Comparison of ENCODE assay signal across 19 cellular contexts in the genomic region with DNA sequence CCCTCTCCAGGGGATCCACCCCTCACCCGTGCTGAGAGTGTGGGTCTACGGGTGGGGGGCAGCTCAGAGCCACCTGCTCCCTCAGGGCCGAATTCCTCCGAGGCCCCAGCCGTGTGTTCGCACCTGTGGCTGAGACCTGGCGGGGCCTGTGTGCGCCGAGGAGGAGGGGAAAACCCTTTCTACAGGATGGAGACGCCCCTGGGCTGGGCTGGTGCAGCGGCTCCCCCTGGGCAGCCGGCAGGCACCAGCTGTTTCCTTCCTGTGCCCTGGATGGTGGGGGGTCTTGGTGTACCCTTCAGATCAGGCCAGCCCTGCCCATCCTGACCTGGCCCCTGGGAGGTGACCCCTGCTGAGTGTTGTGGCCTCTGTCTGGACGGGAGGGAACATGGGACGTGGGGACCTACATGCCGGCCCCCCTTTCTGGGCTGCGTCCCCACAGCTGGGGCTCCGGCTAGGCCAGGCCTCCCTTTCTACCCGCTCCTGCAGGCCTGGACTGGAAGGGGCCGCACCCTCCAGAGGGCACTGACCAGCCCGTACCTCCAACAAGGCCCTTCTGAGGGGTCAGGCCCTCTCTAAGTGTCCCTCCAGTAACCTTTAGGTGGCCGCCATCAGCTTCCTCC. TPM values are rescaled to one million over a fixed set of nuclear protein-coding genes. Genes with fewer than 3 reads are reported as not detected.
A peak's percentile ranks its signal among the peaks of the same experiment; 100 is the strongest.
DNase-seq lines count a peak whose midpoint lies in the region; ATAC-seq, FAIRE-seq and TF ChIP-seq lines count a peak whose summit lies in the region.
"Had no signal": no experiment of that assay in that cellular context is flagged by ENCODE, and none has a peak within 500 bp of the region (broad histone marks: within the 10 kb centered on the region; RNA-seq: fewer than 3 reads in every experiment).

No MANE protein-coding gene starts in this region.

- DNase-seq in K562 (ENCODE audit: extremely low read depth in 1 of 4, low spot score in 3 of 4) (no peak), psoas muscle (no peak), H4 (ENCODE audit: low spot score) (no peak), mammary epithelial cell (no peak), NCI-H748 treated with DMSO at 0.1 percent for 48 hours (lab: John Stamatoyannopoulos, UW) (no peak)
- DNase-seq: C1 segment of cervical spinal cord, DMS79, MV-4-11, NCI-H187, NCI-H2107, NCI-H2227 treated with DMSO at 0.1 percent for 48 hours, NCI-H524, SHP77 had no signal

- H3K4me3 ChIP-seq in BLaER1 treated with 17β-estradiol and CSF1 and Interleukin-3, amounts not matched to agents 10 nM and 100 nM = no peak overlapping the region
- no peak overlapping the region for H3K4me3 ChIP-seq in K562
- peak overlapping the region; percentile 49 for H3K4me3 ChIP-seq in psoas muscle
- H3K4me3 ChIP-seq in mammary epithelial cell (replicated peaks in 1 of 3; ENCODE audit: insufficient read depth in 1 of 3, low read depth in 2 of 3, low read length in 3 of 3) = no peak overlapping the region
- H3K4me3 ChIP-seq: A549, SK-N-MC had no signal

- no peak for TF ChIP-seq CTCF in K562 (IDR thresholded peaks at IDR 0.05 in 2 of 3, conservative IDR thresholded peaks at IDR 0.05 in 1 of 3; ENCODE audit: insufficient read depth in 2 of 3, low read depth in 1 of 3, low read length in 3 of 3)
- TF ChIP-seq CTCF in psoas muscle (IDR thresholded peaks at IDR 0.05) = no peak
- TF ChIP-seq CTCF in mammary epithelial cell (conservative IDR thresholded peaks at IDR 0.05 in 1 of 2, IDR thresholded peaks at IDR 0.05 in 1 of 2; ENCODE audit: extremely low read depth in 1 of 2, insufficient read depth in 1 of 2, low read depth in 1 of 2, low read length in 2 of 2) = no peak

- no peak for FAIRE-seq in K562 (lab: Jason Lieb, UNC)
- FAIRE-seq: A549, H1 had no signal

- peaks cover 37 to 85% (median 78%) of the 10 kb centered on the region in 10 experiments for H3K4me1 ChIP-seq in BLaER1 treated with 17β-estradiol and CSF1 and Interleukin-3, amounts not matched to agents 10 nM and 100 nM
- H3K4me1 ChIP-seq in K562 (replicated peaks in 1 of 2; ENCODE audit: control insufficient read depth in 2 of 2, insufficient read depth in 2 of 2, low read length in 2 of 2) = peaks cover 0 to 38% of the 10 kb centered on the region in 2 experiments; a peak in 2 of 5 replicates
- peaks cover 42% of the 10 kb centered on the region for H3K4me1 ChIP-seq in psoas muscle
- H3K4me1 ChIP-seq in mammary epithelial cell (ENCODE audit: insufficient read depth, low read length) = no peaks in the 10 kb centered on the region
- H3K4me1 ChIP-seq: A549 had no signal

- no peak for TF ChIP-seq RAD21 in K562 (CRISPR knock-in tag; conservative IDR thresholded peaks at IDR 0.05 in 1 of 2, IDR thresholded peaks at IDR 0.05 in 1 of 2)

- in situ Hi-C loops in K562 (cut with MboI) (no loop called here), mammary epithelial cell (cut with MboI; ENCODE audit: low sequenced_read_pairs in 2 of 2) (no loop called here)

- H3K27me3 ChIP-seq in BLaER1 treated with 17β-estradiol and CSF1 and Interleukin-3, amounts not matched to agents 10 nM and 100 nM = peaks cover 0 to 46% (median 7%) of the 10 kb centered on the region in 11 experiments; a peak in 14 of 22 replicates
- H3K27me3 ChIP-seq in K562 (ENCODE audit: control insufficient read depth in 2 of 2, insufficient read depth in 2 of 2, low read length in 2 of 2) (no peaks in the 10 kb centered on the region), psoas muscle (ENCODE audit: insufficient read depth in 3 of 3, low read length in 2 of 3) (no peaks in the 10 kb centered on the region), mammary epithelial cell (ENCODE audit: insufficient read depth, low read length) (no peaks in the 10 kb centered on the region)

- TF ChIP-seq EP300 in K562 (IDR thresholded peaks at IDR 0.05; ENCODE audit: low read length) = no peak

- peaks cover 6 to 12% (median 9%) of the 10 kb centered on the region in 11 experiments; a peak in 21 of 22 replicates for H3K9me3 ChIP-seq in BLaER1 treated with 17β-estradiol and CSF1 and Interleukin-3, amounts not matched to agents 10 nM and 100 nM (replicated peaks in 1 of 11)
- H3K9me3 ChIP-seq in K562 (replicated peaks; ENCODE audit: control insufficient read depth, insufficient read depth, low read depth, low read length) (peaks cover 20% of the 10 kb centered on the region), psoas muscle (no peaks in the 10 kb centered on the region), mammary epithelial cell (replicated peaks; ENCODE audit: insufficient read depth, low read length) (no peaks in the 10 kb centered on the region)
- H3K9me3 ChIP-seq: A549 had no signal

- H3K27ac ChIP-seq in BLaER1 treated with 17β-estradiol and CSF1 and Interleukin-3, amounts not matched to agents 10 nM and 100 nM = peak overlapping the region in 1 of 11 experiments; percentile 29; a peak in 1 of 22 replicates
- H3K27ac ChIP-seq in K562 (ENCODE audit: extremely low read depth, low read depth, low read length) (no peak overlapping the region), psoas muscle (peak overlapping the region; percentile 86), mammary epithelial cell (ENCODE audit: insufficient read depth, low read depth, low read length) (no peak overlapping the region)
- H3K27ac ChIP-seq: A549, KMS-11, SK-N-MC had no signal

- intact Hi-C loops in K562 (cut with micrococcal nuclease) = no loop called here
- intact Hi-C loops in psoas muscle (cut with DNase I) = no loop called here
- intact Hi-C loops in mammary epithelial cell (cut with micrococcal nuclease) = no loop called here

- CTCF ChIA-PET in K562 (lab: Yijun Ruan, JAX; ENCODE audit: low intra/inter-chr PET ratio) (no interaction called here), mammary epithelial cell (lab: Charles Lee; ENCODE audit: low non-redundant PET) (no interaction called here)

- H4K20me1 ChIP-seq in BLaER1 treated with 17β-estradiol and CSF1 and Interleukin-3, amounts not matched to agents 10 nM and 100 nM = peaks cover 44 to 89% (median 73%) of the 10 kb centered on the region in 11 experiments; a peak in 21 of 22 replicates
- H4K20me1 ChIP-seq in K562 (replicated peaks; ENCODE audit: control insufficient read depth, insufficient read depth, low read length) = no peaks in the 10 kb centered on the region
- no peaks in the 10 kb centered on the region for H4K20me1 ChIP-seq in mammary epithelial cell (ENCODE audit: insufficient read depth, low read length)

- dilution Hi-C loops in mammary epithelial cell (cut with HindIII; ENCODE audit: low sequenced_read_pairs) = loop anchor here (5.0 kb wide), 2 partner anchors 67 to 78 kb away; no protein-coding TSS in a partner anchor

- H2AFZ ChIP-seq in K562 (ENCODE audit: low read depth, low read length) (no peak overlapping the region), mammary epithelial cell (ENCODE audit: low read depth, low read length) (no peak overlapping the region)

- peak overlapping the region; percentile 0 to 97 (median 90); a peak in 19 of 22 replicates for H3K4me2 ChIP-seq in BLaER1 treated with 17β-estradiol and CSF1 and Interleukin-3, amounts not matched to agents 10 nM and 100 nM
- H3K4me2 ChIP-seq in K562 (ENCODE audit: insufficient read depth, low read length) (no peak overlapping the region), mammary epithelial cell (ENCODE audit: insufficient read depth, low read depth, low read length) (no peak overlapping the region)
- H3K4me2 ChIP-seq: A549, KMS-11 had no signal

- BruUV-seq in K562 (replicated peaks; lab: Mats Ljungman, UMichigan) (no TSS peak), mammary epithelial cell (replicated peaks; lab: Mats Ljungman, UMichigan) (no TSS peak)

- ATAC-seq in K562 = no peak
- no peak for ATAC-seq in psoas muscle
- ATAC-seq: A549 had no signal

- H3K36me3 ChIP-seq in BLaER1 treated with 17β-estradiol and CSF1 and Interleukin-3, amounts not matched to agents 10 nM and 100 nM = peaks cover 8 to 43% (median 28%) of the 10 kb centered on the region in 11 experiments
- H3K36me3 ChIP-seq in K562 (ENCODE audit: control insufficient read depth, insufficient read depth, low read length) (peaks cover 91% of the 10 kb centered on the region), psoas muscle (ENCODE audit: insufficient read depth in 1 of 2, low read depth in 1 of 2) (peaks cover 0 to 28% of the 10 kb centered on the region in 2 donors), mammary epithelial cell (ENCODE audit: insufficient read depth, low read length) (no peaks in the 10 kb centered on the region)

- no peaks in the 10 kb centered on the region for H3K9me1 ChIP-seq in K562 (ENCODE audit: control insufficient read depth, insufficient read depth, low read length)

- POLR2A ChIA-PET in K562 (lab: Yijun Ruan, JAX) = no interaction called here

- 0 out of 2 replicates have a peak, but pooled peaks have one; percentile 22 for TF ChIP-seq POLR2A in K562 (conservative IDR thresholded peaks at IDR 0.05)

- peak overlapping the region in 4 of 11 experiments; percentile 9 to 35 (median 28); a peak in 4 of 22 replicates for H3K9ac ChIP-seq in BLaER1 treated with 17β-estradiol and CSF1 and Interleukin-3, amounts not matched to agents 10 nM and 100 nM
- no peak overlapping the region for H3K9ac ChIP-seq in K562 (ENCODE audit: insufficient read depth in 1 of 2, low read depth in 2 of 2, low read length in 2 of 2)
- no peak overlapping the region for H3K9ac ChIP-seq in mammary epithelial cell (ENCODE audit: insufficient read depth, low read length)
- H3K9ac ChIP-seq: KMS-11 had no signal

- 95% methylated on average over 15 of the region's 21 CpGs for WGBS in K562 (ENCODE audit: insufficient coverage, low coverage, missing lambda C conversion rate)
- WGBS in psoas muscle, 3 donors = 45 to 69% (median 60%) methylated on average over 16 to 21 of the region's 21 CpGs
- WGBS in mammary epithelial cell (ENCODE audit: low coverage, missing lambda C conversion rate) = 56% methylated on average over 13 of the region's 21 CpGs

- H3K79me2 ChIP-seq in K562 (ENCODE audit: control insufficient read depth, insufficient read depth, low read length) (peaks cover 20% of the 10 kb centered on the region), mammary epithelial cell (ENCODE audit: insufficient read depth, low read length) (no peaks in the 10 kb centered on the region)

RNA-seq across cellular contexts. Expression of gene PABPN1L, which starts 28.3 kb away (rescaled TPM):
- 0.46 and 2.2 TPM in 2 replicates for total RNA-seq in K562 (2011; cell fraction: chromatin; rRNA removed; ENCODE audit: low replicate concordance)
- total RNA-seq in K562 (2011; cell fraction: nucleolus; rRNA removed) = 0.26 and 0.50 TPM in 2 replicates
- 0.29 and 0.99 TPM in 2 replicates for total RNA-seq in K562 (2011; cell fraction: nucleoplasm; rRNA removed)
- total RNA-seq in K562 (2014; rRNA removed) (0.32 TPM in 1 of 2 replicates, not detected in the other), K562 (2014; rRNA removed; fragmentation: Illumina TruSeq; extraction: Trizol) (not detected in 2 replicates), K562 (2015; rRNA removed; fragmentation: Illumina TruSeq; extraction: Trizol) (0.19 TPM in 1 of 2 replicates, not detected in the other), K562 (2021) (0.29 TPM in 1 of 2 replicates, not detected in the other), psoas muscle (not detected), mammary epithelial cell (not detected)
- polyA plus RNA-seq in K562 (2011; rRNA removed) (not detected in 2 replicates), K562 (2014; fragmentation: Illumina TruSeq; extraction: Trizol) (not detected in 2 replicates), K562 (2014; fragmentation: Nextera tagmentation; extraction: Ambion mirVana) (not detected), K562 (2014; rRNA removed) (0.11 TPM in 1 of 2 replicates, not detected in the other), psoas muscle (not detected), mammary epithelial cell (not detected)
- polyA plus RNA-seq in K562 (2011; cell fraction: cytosol; rRNA removed) = not detected in 2 replicates
- polyA plus RNA-seq in K562 (2011; cell fraction: nucleus; rRNA removed) = 0.55 and 0.58 TPM in 2 replicates
- polyA plus RNA-seq in K562 (2012) = 0.29 and 0.71 TPM in 2 replicates
- not detected in 2 replicates for polyA minus RNA-seq in K562 (2011; rRNA and poly(A)+ RNA removed)
- not detected in 2 replicates for polyA minus RNA-seq in K562 (2011; cell fraction: cytosol; rRNA and poly(A)+ RNA removed)
- polyA minus RNA-seq in K562 (2011; cell fraction: nucleus; rRNA and poly(A)+ RNA removed) = not detected in 2 replicates
- total RNA-seq in H4 (2014; rRNA removed; shearing (Covaris generic)) = not detected in 2 replicates
- not detected for polyA minus RNA-seq in mammary epithelial cell
- total RNA-seq: H1, RPMI7951 had no signal
- polyA plus RNA-seq: A549, H1 had no signal

RNA-seq across cellular contexts. Expression of gene TRAPPC2L, which starts 37.9 kb away (rescaled TPM):
- 43.1 and 83.7 TPM in 2 replicates for total RNA-seq in K562 (2011; cell fraction: chromatin; rRNA removed; ENCODE audit: low replicate concordance)
- 64.3 and 69.7 TPM in 2 replicates for total RNA-seq in K562 (2011; cell fraction: nucleolus; rRNA removed)
- total RNA-seq in K562 (2011; cell fraction: nucleoplasm; rRNA removed) = 53.0 and 53.7 TPM in 2 replicates
- total RNA-seq in K562 (2014; rRNA removed) (60.4 and 77.5 TPM in 2 replicates), K562 (2014; rRNA removed; fragmentation: Illumina TruSeq; extraction: Trizol) (92.6 and 126 TPM in 2 replicates), K562 (2015; rRNA removed; fragmentation: Illumina TruSeq; extraction: Trizol) (61.1 and 69.1 TPM in 2 replicates), K562 (2021) (89.1 and 92.6 TPM in 2 replicates), psoas muscle (10 to 100 TPM; 38.6 to 42.6 (median 38.7) TPM), mammary epithelial cell (10 to 100 TPM; 21.5 to 39.9 TPM)
- polyA plus RNA-seq in K562 (2011; rRNA removed) (124 and 163 TPM in 2 replicates), K562 (2014; fragmentation: Illumina TruSeq; extraction: Trizol) (97.5 and 104 TPM in 2 replicates), K562 (2014; fragmentation: Nextera tagmentation; extraction: Ambion mirVana) (100 to 1,000 TPM; 345 to 398 TPM), K562 (2014; rRNA removed) (92.4 and 99.1 TPM in 2 replicates), psoas muscle (10 to 100 TPM; 23.9 to 30.7 (median 28.5) TPM), mammary epithelial cell (75.3 TPM)
- polyA plus RNA-seq in K562 (2011; cell fraction: cytosol; rRNA removed) = 94.2 and 150 TPM in 2 replicates
- 96.2 and 120 TPM in 2 replicates for polyA plus RNA-seq in K562 (2011; cell fraction: nucleus; rRNA removed)
- 69.9 and 168 TPM in 2 replicates for polyA plus RNA-seq in K562 (2012)
- 28.3 and 55.3 TPM in 2 replicates for polyA minus RNA-seq in K562 (2011; rRNA and poly(A)+ RNA removed)
- polyA minus RNA-seq in K562 (2011; cell fraction: cytosol; rRNA and poly(A)+ RNA removed) = 24.9 and 30.9 TPM in 2 replicates
- 30.4 and 33.3 TPM in 2 replicates for polyA minus RNA-seq in K562 (2011; cell fraction: nucleus; rRNA and poly(A)+ RNA removed)
- 50.7 and 54.2 TPM in 2 replicates for total RNA-seq in H4 (2014; rRNA removed; shearing (Covaris generic))
- 22.8 TPM for polyA minus RNA-seq in mammary epithelial cell

RNA-seq across cellular contexts. Expression of gene GALNS, which starts 38.0 kb away (rescaled TPM):
- total RNA-seq in K562 (2011; cell fraction: chromatin; rRNA removed; ENCODE audit: low replicate concordance) = 69.8 and 180 TPM in 2 replicates
- total RNA-seq in K562 (2011; cell fraction: nucleolus; rRNA removed) = 70.5 and 71.6 TPM in 2 replicates
- total RNA-seq in K562 (2011; cell fraction: nucleoplasm; rRNA removed) = 50.8 and 56.2 TPM in 2 replicates
- total RNA-seq in K562 (2014; rRNA removed) = 3.4 and 5.4 TPM in 2 replicates
- 2.4 and 4.1 TPM in 2 replicates for total RNA-seq in K562 (2014; rRNA removed; fragmentation: Illumina TruSeq; extraction: Trizol)
- 5.6 and 5.9 TPM in 2 replicates for total RNA-seq in K562 (2015; rRNA removed; fragmentation: Illumina TruSeq; extraction: Trizol)
- total RNA-seq in K562 (2021) = 12.3 and 13.2 TPM in 2 replicates
- polyA plus RNA-seq in K562 (2011; rRNA removed) = 3.9 and 4.3 TPM in 2 replicates
- polyA plus RNA-seq in K562 (2011; cell fraction: cytosol; rRNA removed) = 3.9 and 9.1 TPM in 2 replicates
- polyA plus RNA-seq in K562 (2011; cell fraction: nucleus; rRNA removed) = 20.2 and 34.5 TPM in 2 replicates
- polyA plus RNA-seq in K562 (2012) = 11.1 and 16.0 TPM in 2 replicates
- 6.0 and 7.0 TPM in 2 replicates for polyA plus RNA-seq in K562 (2014; fragmentation: Illumina TruSeq; extraction: Trizol)
- under 1 TPM; 0.38 to 0.63 TPM for polyA plus RNA-seq in K562 (2014; fragmentation: Nextera tagmentation; extraction: Ambion mirVana)
- 6.7 and 8.6 TPM in 2 replicates for polyA plus RNA-seq in K562 (2014; rRNA removed)
- polyA minus RNA-seq in K562 (2011; rRNA and poly(A)+ RNA removed) = 1.9 and 3.7 TPM in 2 replicates
- 3.2 and 3.3 TPM in 2 replicates for polyA minus RNA-seq in K562 (2011; cell fraction: cytosol; rRNA and poly(A)+ RNA removed)
- polyA minus RNA-seq in K562 (2011; cell fraction: nucleus; rRNA and poly(A)+ RNA removed) = 7.0 and 7.8 TPM in 2 replicates
- total RNA-seq in psoas muscle = 10 to 100 TPM in 2 of 4 donors, 1 to 10 TPM in 2; 4.8 to 10.4 (median 9.7) TPM
- polyA plus RNA-seq in psoas muscle = 10 to 100 TPM in 2 of 3 donors, 1 to 10 TPM in 1; 9.0 to 15.4 (median 12.3) TPM
- 18.2 and 22.7 TPM in 2 replicates for total RNA-seq in H4 (2014; rRNA removed; shearing (Covaris generic))
- total RNA-seq in mammary epithelial cell = 10 to 100 TPM; 21.7 to 29.8 TPM
- 7.8 TPM for polyA plus RNA-seq in mammary epithelial cell
- polyA minus RNA-seq in mammary epithelial cell = 14.3 TPM

Comparison
In these comparisons a context has a peak if more than half of its experiments do, and no peak if none do; other contexts are left out.
1. H3K4me2 ChIP-seq: peak in BLaER1 treated with 17β-estradiol and CSF1 and Interleukin-3, amounts not matched to agents 10 nM and 100 nM (11 of 11); none in K562 (single experiment) and mammary epithelial cell (single experiment).